In the genomic region with DNA sequence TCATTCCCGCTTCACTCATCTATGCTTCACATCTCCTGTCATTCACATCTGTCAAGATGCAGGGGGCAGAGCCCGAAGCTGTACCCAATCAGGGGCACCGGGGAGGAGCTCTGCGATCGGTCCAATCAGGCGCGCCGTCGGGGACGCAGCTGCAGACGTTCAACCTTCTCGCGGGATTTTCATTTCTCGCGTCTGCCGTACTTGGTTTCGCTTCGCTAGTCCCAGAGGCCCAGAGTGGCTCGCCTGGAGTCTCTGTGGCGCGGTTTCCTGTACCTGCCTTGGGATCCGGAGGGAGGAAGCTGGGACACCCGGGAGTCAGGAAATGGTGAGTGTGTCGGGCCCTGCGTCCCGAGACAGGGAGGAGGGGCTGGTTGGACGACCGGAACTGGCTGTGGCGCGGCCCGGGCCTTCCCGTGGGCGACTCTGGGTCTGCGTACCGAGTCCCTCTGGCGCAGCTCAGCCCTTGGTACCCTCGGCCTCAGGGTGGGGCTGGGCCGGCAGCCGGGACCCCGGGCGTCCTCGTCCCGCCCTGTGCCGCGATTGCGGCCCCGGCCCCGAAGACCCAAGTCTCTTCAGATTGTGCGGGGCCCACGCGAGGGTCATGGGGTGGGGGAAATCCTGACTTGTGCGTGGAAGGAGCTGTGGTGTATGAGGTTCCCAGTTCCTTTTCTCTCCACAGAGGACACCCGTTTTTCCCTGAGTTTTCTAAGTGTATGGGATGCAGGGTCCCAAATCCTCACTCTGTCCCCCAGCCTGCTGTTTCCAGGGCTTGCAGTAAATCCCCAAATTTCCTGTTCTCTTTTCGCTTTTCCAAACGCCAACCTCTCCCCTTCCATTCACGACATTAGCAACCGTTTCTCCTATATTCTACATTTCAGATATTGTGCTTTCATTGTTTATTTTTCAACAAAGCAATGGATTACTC, we compare ENCODE assay signal across 8 cellular contexts.
A peak's percentile ranks its signal among the peaks of the same experiment; 100 is the strongest.
DNase-seq lines count a peak whose midpoint lies in the region; ATAC-seq and TF ChIP-seq lines count a peak whose summit lies in the region.

A gene (plus strand): TSS at position 215 of the 925 bp plus-strand sequence. CDS start 108 bp downstream, at position 323.

- DNase-seq in NCI-H2029 treated with DMSO at 0.1 percent for 48 hours (lab: John Stamatoyannopoulos, UW) (peak; percentile 95), T1000 (lab: John Stamatoyannopoulos, UW) (peak; percentile 79), astrocyte of the hippocampus (ENCODE audit: low read depth, low spot score) (peak; percentile 98), hippocampal formation (lab: John Stamatoyannopoulos, UW) (peak; percentile 86 to 89), retinal pigment epithelial cell (ENCODE audit: low read depth) (peak; percentile 80), cortex of kidney (lab: John Stamatoyannopoulos, UW) (no peak)

- no peak for TF ChIP-seq CTCF in retinal pigment epithelial cell (conservative IDR thresholded peaks at IDR 0.05; ENCODE audit: low read depth, low read length)

- peak within 1 kb of the TSS; percentile 95 for H3K4me3 ChIP-seq in retinal pigment epithelial cell (ENCODE audit: low read length)

- ATAC-seq in GM18511 (IDR thresholded peaks at IDR 0.05; ENCODE audit: unreplicated experiment), result peak; percentile 98
- peak; percentile 83 for ATAC-seq in HG03025 (IDR thresholded peaks at IDR 0.05; ENCODE audit: low FRiP score, unreplicated experiment)
